In the genomic region with DNA sequence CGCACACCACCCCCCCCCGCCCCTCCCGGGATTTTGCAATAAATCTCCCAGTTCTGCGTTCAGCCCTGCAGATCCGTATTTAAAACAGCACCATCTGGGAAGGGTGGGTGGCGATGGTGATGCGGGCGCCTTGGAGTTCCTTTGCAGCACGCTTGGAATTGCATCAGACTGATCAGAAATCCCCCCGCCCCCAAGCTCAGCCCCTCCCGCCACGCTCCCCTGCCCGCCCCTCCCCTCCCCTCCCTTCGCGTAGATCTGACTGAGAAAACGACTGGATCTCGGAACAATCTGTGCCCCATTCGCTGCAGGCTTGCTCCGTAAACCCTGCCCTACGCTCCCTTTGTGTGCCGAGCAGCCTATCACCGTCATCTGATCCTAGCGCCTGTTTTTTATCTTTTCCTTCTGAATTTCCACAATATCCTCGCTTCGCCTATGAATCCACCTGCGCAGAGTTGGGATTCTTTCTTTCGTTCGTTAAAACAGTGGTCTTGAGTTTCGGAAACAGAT, we compare ENCODE assay signal across 8 cellular contexts. TPM values are rescaled to one million over a fixed set of nuclear protein-coding genes. Genes with fewer than 3 reads are reported as not detected.
DNase-seq lines count a peak whose midpoint lies in the region; ATAC-seq and TF ChIP-seq lines count a peak whose summit lies in the region.

No MANE protein-coding gene starts in this region.

- H3K27ac Mint-ChIP-seq in mesothelial cell of epicardium = peak overlapping the region; percentile 61
- no peak overlapping the region for H3K27ac Mint-ChIP-seq in activated T-helper 2 cell treated with anti-CD3 and anti-CD28 coated beads, Interferon-gamma antibody, Interleukin-2, Interleukin-4, amounts not matched to agents 10 μg/mL and 5 μg/mL and 100 μg/mL, durations not matched to agents 14 hours and 24 hours and 36 hours

- intact Hi-C loops in activated T-helper 2 cell treated with anti-CD3 and anti-CD28 coated beads, Interferon-gamma antibody, Interleukin-2, Interleukin-4, amounts not matched to agents 10 μg/mL and 5 μg/mL and 100 μg/mL, durations not matched to agents 14 hours and 24 hours and 36 hours (cut with micrococcal nuclease) = no loop called here

- H3K9me3 Mint-ChIP-seq in mesothelial cell of epicardium = no peaks in the 10 kb centered on the region
- H3K9me3 Mint-ChIP-seq in activated T-helper 2 cell treated with anti-CD3 and anti-CD28 coated beads, Interferon-gamma antibody, Interleukin-2, Interleukin-4, amounts not matched to agents 10 μg/mL and 5 μg/mL and 100 μg/mL, durations not matched to agents 14 hours and 24 hours and 36 hours = peaks cover 11% of the 10 kb centered on the region

- no peak for ATAC-seq in GM21825 (IDR thresholded peaks at IDR 0.05; ENCODE audit: unreplicated experiment)

- TF ChIP-seq CTCF in mesothelial cell of epicardium (IDR thresholded peaks at IDR 0.05; ENCODE audit: unreplicated experiment) = no peak

- peak overlapping the region; percentile 82 for H3K4me3 Mint-ChIP-seq in mesothelial cell of epicardium
- no peak overlapping the region for H3K4me3 Mint-ChIP-seq in activated T-helper 2 cell treated with anti-CD3 and anti-CD28 coated beads, Interferon-gamma antibody, Interleukin-2, Interleukin-4, amounts not matched to agents 10 μg/mL and 5 μg/mL and 100 μg/mL, durations not matched to agents 14 hours and 24 hours and 36 hours (ENCODE audit: low read depth)

- H3K27me3 Mint-ChIP-seq in mesothelial cell of epicardium (ENCODE audit: low read depth) = peaks cover 62% of the 10 kb centered on the region
- peaks cover 57% of the 10 kb centered on the region for H3K27me3 Mint-ChIP-seq in activated T-helper 2 cell treated with anti-CD3 and anti-CD28 coated beads, Interferon-gamma antibody, Interleukin-2, Interleukin-4, amounts not matched to agents 10 μg/mL and 5 μg/mL and 100 μg/mL, durations not matched to agents 14 hours and 24 hours and 36 hours (ENCODE audit: low read depth)

- no peaks in the 10 kb centered on the region for H3K36me3 Mint-ChIP-seq in mesothelial cell of epicardium
- H3K36me3 Mint-ChIP-seq in activated T-helper 2 cell treated with anti-CD3 and anti-CD28 coated beads, Interferon-gamma antibody, Interleukin-2, Interleukin-4, amounts not matched to agents 10 μg/mL and 5 μg/mL and 100 μg/mL, durations not matched to agents 14 hours and 24 hours and 36 hours (ENCODE audit: low read depth) = no peaks in the 10 kb centered on the region

- peaks cover 32% of the 10 kb centered on the region for H3K4me1 Mint-ChIP-seq in mesothelial cell of epicardium
- H3K4me1 Mint-ChIP-seq in activated T-helper 2 cell treated with anti-CD3 and anti-CD28 coated beads, Interferon-gamma antibody, Interleukin-2, Interleukin-4, amounts not matched to agents 10 μg/mL and 5 μg/mL and 100 μg/mL, durations not matched to agents 14 hours and 24 hours and 36 hours (ENCODE audit: low read depth) = peaks cover 3% of the 10 kb centered on the region

- DNase-seq in GOT3 (lab: John Stamatoyannopoulos, UW) (peak; percentile 48), NCI-H524 treated with DMSO at 0.1 percent for 48 hours (lab: John Stamatoyannopoulos, UW) (peak; percentile 86), dermis blood vessel endothelial cell (peak; percentile 59), mesothelial cell of epicardium (ENCODE audit: low spot score in 2 of 2, unreplicated experiment in 2 of 2) (no peak)
- no peak for DNase-seq in activated T-helper 2 cell treated with anti-CD3 and anti-CD28 coated beads, Interferon-gamma antibody, Interleukin-2, Interleukin-4, amounts not matched to agents 10 μg/mL and 5 μg/mL and 100 μg/mL, durations not matched to agents 14 hours and 24 hours and 36 hours (ENCODE audit: low spot score)
- DNase-seq in activated CD4-positive, CD25-positive, alpha-beta regulatory T cell (lab: John Stamatoyannopoulos, UW) = no peak
- no peak for DNase-seq in stimulated activated naive CD4-positive, alpha-beta T cell treated with Interleukin-2 at 50 U/mL for 16 hours (lab: John Stamatoyannopoulos, UW)

RNA-seq across cellular contexts. Expression of a gene that starts 18.1 kb away (rescaled TPM):
- total RNA-seq in dermis blood vessel endothelial cell (0.60 and 0.85 TPM in 2 replicates), mesothelial cell of epicardium (7.1 to 8.5 TPM (median 7.9 TPM) in 3 replicates)
- total RNA-seq in activated T-helper 2 cell treated with anti-CD3 and anti-CD28 coated beads, Interferon-gamma antibody, Interleukin-2, Interleukin-4, amounts not matched to agents 10 μg/mL and 5 μg/mL and 100 μg/mL, durations not matched to agents 14 hours and 24 hours and 36 hours = not detected in 2 replicates

Comparison
In these comparisons a context has a peak if more than half of its experiments do, and no peak if none do; other contexts are left out.
1. DNase-seq: peak in GOT3 (single experiment), NCI-H524 treated with DMSO at 0.1 percent for 48 hours (single experiment) and dermis blood vessel endothelial cell (single experiment); none in mesothelial cell of epicardium (0 of 2), activated T-helper 2 cell treated with anti-CD3 and anti-CD28 coated beads, Interferon-gamma antibody, Interleukin-2, Interleukin-4, amounts not matched to agents 10 μg/mL and 5 μg/mL and 100 μg/mL, durations not matched to agents 14 hours and 24 hours and 36 hours (single experiment), activated CD4-positive, CD25-positive, alpha-beta regulatory T cell (0 of 4) and stimulated activated naive CD4-positive, alpha-beta T cell treated with Interleukin-2 at 50 U/mL for 16 hours (single experiment).